ENCODE assay signal across 24 cellular contexts in genomic region chr15:90690585-90690984, GRCh38. TPM values are rescaled to one million over a fixed set of nuclear protein-coding genes. Genes with fewer than 3 reads are reported as not detected.
DNase-seq lines count a peak whose midpoint lies in the region; ATAC-seq and TF ChIP-seq lines count a peak whose summit lies in the region.
"Had no signal": no experiment of that assay in that cellular context is flagged by ENCODE, and none has a peak within 500 bp of the region (broad histone marks: within the 10 kb centered on the region; RNA-seq: fewer than 3 reads in every experiment).

No MANE protein-coding gene starts in this region.

- H3K4me3 Mint-ChIP-seq in T-helper 17 cell (no peak overlapping the region), progenitor cell of endocrine pancreas (ENCODE audit: low read depth) (no peak overlapping the region)
- H3K4me3 Mint-ChIP-seq: CD4-positive, alpha-beta T cell; GM23338; IgD-negative memory B cell had no signal

- DNase-seq in AG10803 (ENCODE audit: low read depth): peak; percentile 27
- DNase-seq in HCEC 1CT: peak; percentile 22
- peak; percentile 5 for DNase-seq in adipocyte (ENCODE audit: low read depth)
- peak; percentile 55 for DNase-seq in fibroblast of the aortic adventitia (ENCODE audit: low read depth)
- no peak for DNase-seq in NCI-H187 (lab: John Stamatoyannopoulos, UW)
- no peak for DNase-seq in T-helper 17 cell
- DNase-seq in stimulated activated CD4-positive, alpha-beta T cell treated with anti-CD3 and anti-CD28 coated beads, Interleukin-4, amount 100 ng/mL, for 24 hours: no peak
- DNase-seq in progenitor cell of endocrine pancreas (ENCODE audit: low spot score, unreplicated experiment): no peak
- DNase-seq: CD4-positive, alpha-beta T cell; COR-L47; DMS 273 treated with DMSO at 0.1 percent for 48 hours; DMS79 treated with DMSO at 0.1 percent for 48 hours; NCI-H1092 treated with DMSO at 0.1 percent for 48 hours; NCI-H1436 treated with DMSO at 0.1 percent for 48 hours; NCI-H2029; NCI-H2227 treated with DMSO at 0.1 percent for 48 hours; NCI-H524 treated with DMSO at 0.1 percent for 48 hours; NCI-H82; SIG-M5 had no signal

- H3K27me3 Mint-ChIP-seq in T-helper 17 cell (no peaks in the 10 kb centered on the region), progenitor cell of endocrine pancreas (peaks cover 3% of the 10 kb centered on the region)
- H3K27me3 Mint-ChIP-seq: CD4-positive, alpha-beta T cell had no signal

- H3K36me3 Mint-ChIP-seq in T-helper 17 cell (ENCODE audit: low read depth) (no peaks in the 10 kb centered on the region), progenitor cell of endocrine pancreas (ENCODE audit: insufficient read depth) (peaks cover 1% of the 10 kb centered on the region)

- H3K4me3 ChIP-seq in AG10803 (ENCODE audit: low read length) (no peak overlapping the region), adipocyte (ENCODE audit: low read length) (no peak overlapping the region), fibroblast of the aortic adventitia (ENCODE audit: low read depth, low read length) (no peak overlapping the region)
- H3K4me3 ChIP-seq: A549, GM23338, HAP-1 had no signal

- peaks cover 5% of the 10 kb centered on the region for H3K4me1 ChIP-seq in adipocyte (ENCODE audit: control insufficient read depth, insufficient read depth, low read length)
- H3K4me1 ChIP-seq: A549 had no signal

- no peaks in the 10 kb centered on the region for H3K27me3 ChIP-seq in adipocyte (replicated peaks; ENCODE audit: control insufficient read depth, insufficient read depth, low read length)

- no peak for ATAC-seq in T-helper 17 cell
- ATAC-seq: GM23338, Panc1 had no signal

- no peaks in the 10 kb centered on the region for H3K36me3 ChIP-seq in adipocyte (ENCODE audit: control insufficient read depth, insufficient read depth, low read length, severe bottlenecking)
- H3K36me3 ChIP-seq: HAP-1 had no signal

- H3K9ac ChIP-seq in adipocyte (ENCODE audit: low read length): no peak overlapping the region

- TF ChIP-seq CTCF in AG10803 (conservative IDR thresholded peaks at IDR 0.05; ENCODE audit: low read length) (no peak), fibroblast of the aortic adventitia (IDR thresholded peaks at IDR 0.05; ENCODE audit: insufficient read depth, low read length) (no peak), progenitor cell of endocrine pancreas (IDR thresholded peaks at IDR 0.05; ENCODE audit: unreplicated experiment) (no peak)

- no peak overlapping the region for H3K27ac Mint-ChIP-seq in T-helper 17 cell
- no peak overlapping the region for H3K27ac Mint-ChIP-seq in progenitor cell of endocrine pancreas
- H3K27ac Mint-ChIP-seq: CD4-positive, alpha-beta T cell; GM23338; IgD-negative memory B cell had no signal

- H3K4me1 Mint-ChIP-seq in T-helper 17 cell (peaks cover 12% of the 10 kb centered on the region), progenitor cell of endocrine pancreas (ENCODE audit: low read depth) (no peaks in the 10 kb centered on the region)

- no peaks in the 10 kb centered on the region for H3K9me3 Mint-ChIP-seq in progenitor cell of endocrine pancreas (ENCODE audit: low read depth)
- H3K9me3 Mint-ChIP-seq: CD4-positive, alpha-beta T cell had no signal

- H3K9me3 ChIP-seq in adipocyte (ENCODE audit: control insufficient read depth, low read length): peaks cover 3% of the 10 kb centered on the region
- H3K9me3 ChIP-seq in T-helper 17 cell (ENCODE audit: control insufficient read depth, low read length, poor library complexity, severe bottlenecking): no peaks in the 10 kb centered on the region

RNA-seq across cellular contexts. Expression of gene BLM, which starts 26.6 kb away (rescaled TPM):
- total RNA-seq in fibroblast of the aortic adventitia (ENCODE audit: low replicate concordance) (3.8 and 12.2 TPM in 2 replicates), T-helper 17 cell (1 to 10 TPM; 7.8 to 8.8 TPM), progenitor cell of endocrine pancreas (19.6 and 21.3 TPM in 2 replicates)

Comparison
In these comparisons a context has a peak if more than half of its experiments do, and no peak if none do; other contexts are left out.
1. DNase-seq: peak in AG10803 (single experiment), HCEC 1CT (single experiment), adipocyte (single experiment) and fibroblast of the aortic adventitia (single experiment); none in NCI-H187 (0 of 2), T-helper 17 cell (0 of 3), stimulated activated CD4-positive, alpha-beta T cell treated with anti-CD3 and anti-CD28 coated beads, Interleukin-4, amount 100 ng/mL, for 24 hours (single experiment) and progenitor cell of endocrine pancreas (single experiment).